Comparison of ENCODE assay signal across 25 cellular contexts in genomic region chr2:29246388-29247300, GRCh38.
DNase-seq lines count a peak whose midpoint lies in the region; ATAC-seq and TF ChIP-seq lines count a peak whose summit lies in the region.
"Had no signal": no experiment of that assay in that cellular context is flagged by ENCODE, and none has a peak within 500 bp of the region (broad histone marks: within the 10 kb centered on the region; RNA-seq: fewer than 3 reads in every experiment).

No MANE protein-coding gene starts in this region.

- H3K4me1 ChIP-seq in GM23248 (ENCODE audit: insufficient read depth): no peaks in the 10 kb centered on the region
- H3K4me1 ChIP-seq: colonic mucosa, right atrium auricular region had no signal

- peaks cover 21% of the 10 kb centered on the region for H3K27me3 ChIP-seq in GM23248 (replicated peaks; ENCODE audit: insufficient read depth)
- H3K27me3 ChIP-seq in CD4-positive, alpha-beta T cell (ENCODE audit: control insufficient read depth, insufficient read depth, low read length): no peaks in the 10 kb centered on the region
- H3K27me3 ChIP-seq: cardiac muscle cell, colonic mucosa, right atrium auricular region had no signal

- no peaks in the 10 kb centered on the region for H3K4me1 Mint-ChIP-seq in CD4-positive, alpha-beta T cell (ENCODE audit: low read depth)
- H3K4me1 Mint-ChIP-seq: activated naive CD8-positive, alpha-beta T cell treated with anti-CD3 and anti-CD28 coated beads for 36 hours had no signal

- CTCF ChIA-PET in CD4-positive, alpha-beta T cell (lab: Charles Lee): no interaction called here

- H3F3A ChIP-seq in GM23248 (ENCODE audit: insufficient read depth): no peaks in the 10 kb centered on the region

- H3K9me2 ChIP-seq in GM23248 (ENCODE audit: insufficient read depth): no peaks in the 10 kb centered on the region

- H3K27ac ChIP-seq in GM23248: no peak overlapping the region
- no peak overlapping the region for H3K27ac ChIP-seq in CD4-positive, alpha-beta T cell (ENCODE audit: low read depth, low read length)
- H3K27ac ChIP-seq: cardiac muscle cell, colonic mucosa, right atrium auricular region had no signal

- intact Hi-C loops in sciatic nerve (cut with DNase I): no loop called here
- intact Hi-C loops in CD4-positive, alpha-beta T cell (cut with DNase I, micrococcal nuclease): no loop called here

- no peak overlapping the region for H3K9ac ChIP-seq in GM23248

- no peaks in the 10 kb centered on the region for H3K79me2 ChIP-seq in GM23248 (ENCODE audit: insufficient read depth)

- no peaks in the 10 kb centered on the region for H3K36me3 ChIP-seq in GM23248 (ENCODE audit: low read depth)
- H3K36me3 ChIP-seq: cardiac muscle cell, colonic mucosa, right atrium auricular region had no signal

- TF ChIP-seq POLR2A in NB4 (IDR thresholded peaks at IDR 0.05; ENCODE audit: extremely low read depth, insufficient read length): no peak

- H3K4me3 ChIP-seq in GM23248: no peak overlapping the region
- no peak overlapping the region for H3K4me3 ChIP-seq in NB4 (ENCODE audit: low read depth, low read length)
- H3K4me3 ChIP-seq: cardiac muscle cell, colonic mucosa, right atrium auricular region had no signal

- 81 to 83% methylated on average over 32 to 35 of the region's 35 CpGs for WGBS in GM23248 (ENCODE audit: low coverage in 1 of 2, low lambda C conversion rate in 2 of 2, missing lambda C conversion rate in 2 of 2), 2 experiments

- peak; percentile 33 for ATAC-seq in left lobe of liver
- ATAC-seq in sciatic nerve: peak; percentile 15
- ATAC-seq in CD4-positive, alpha-beta T cell (ENCODE audit: poor library complexity): no peak
- no peak for ATAC-seq in GM21717 (IDR thresholded peaks at IDR 0.05; ENCODE audit: unreplicated experiment)
- ATAC-seq: activated CD4-positive, CD25-positive, alpha-beta regulatory T cell treated with anti-CD3 and anti-CD28 coated beads, Interleukin-2, amount 50 U/mL, for 24 hours; left colon had no signal

- no peak overlapping the region for H2AFZ ChIP-seq in GM23248

- in situ Hi-C loops in GM23248 (cut with MboI): no loop called here

- H3K27ac Mint-ChIP-seq in CD4-positive, alpha-beta T cell: no peak overlapping the region
- H3K27ac Mint-ChIP-seq: activated CD4-positive, alpha-beta memory T cell treated with anti-CD3 and anti-CD28 coated beads for 36 hours; activated naive CD8-positive, alpha-beta T cell treated with anti-CD3 and anti-CD28 coated beads for 36 hours had no signal

- POLR2A ChIA-PET in CD4-positive, alpha-beta T cell (lab: Charles Lee): no interaction called here

- no peak overlapping the region for H3K4me2 ChIP-seq in GM23248 (ENCODE audit: unreplicated experiment)

- H3K9me3 Mint-ChIP-seq in CD4-positive, alpha-beta T cell: no peaks in the 10 kb centered on the region
- H3K9me3 Mint-ChIP-seq: activated CD4-positive, alpha-beta memory T cell treated with anti-CD3 and anti-CD28 coated beads for 36 hours; activated naive CD8-positive, alpha-beta T cell treated with anti-CD3 and anti-CD28 coated beads for 36 hours had no signal

- H3K4me3 Mint-ChIP-seq in CD4-positive, alpha-beta T cell: no peak overlapping the region
- H3K4me3 Mint-ChIP-seq: activated CD4-positive, alpha-beta memory T cell treated with anti-CD3 and anti-CD28 coated beads for 36 hours; activated naive CD8-positive, alpha-beta T cell treated with anti-CD3 and anti-CD28 coated beads for 36 hours had no signal

- no peaks in the 10 kb centered on the region for H3K36me3 Mint-ChIP-seq in CD4-positive, alpha-beta T cell (ENCODE audit: low read depth)
- H3K36me3 Mint-ChIP-seq: activated CD4-positive, alpha-beta memory T cell treated with anti-CD3 and anti-CD28 coated beads for 36 hours; activated naive CD8-positive, alpha-beta T cell treated with anti-CD3 and anti-CD28 coated beads for 36 hours had no signal

- no peak for TF ChIP-seq CTCF in NB4 (IDR thresholded peaks at IDR 0.05; ENCODE audit: low read depth, low read length)
- TF ChIP-seq CTCF in CD4-positive, alpha-beta T cell (IDR thresholded peaks at IDR 0.05): no peak

- no peaks in the 10 kb centered on the region for H3K9me3 ChIP-seq in GM23248 (ENCODE audit: low read depth)
- H3K9me3 ChIP-seq in CD4-positive, alpha-beta T cell (ENCODE audit: control insufficient read depth, low read length): no peaks in the 10 kb centered on the region
- H3K9me3 ChIP-seq: colonic mucosa, right atrium auricular region had no signal

- H4K20me1 ChIP-seq in GM23248 (ENCODE audit: insufficient read depth): no peaks in the 10 kb centered on the region

- no peaks in the 10 kb centered on the region for H3K27me3 Mint-ChIP-seq in CD4-positive, alpha-beta T cell
- H3K27me3 Mint-ChIP-seq: activated CD4-positive, alpha-beta memory T cell treated with anti-CD3 and anti-CD28 coated beads for 36 hours; activated naive CD8-positive, alpha-beta T cell treated with anti-CD3 and anti-CD28 coated beads for 36 hours had no signal

- DNase-seq in GM23248: peak; percentile 6
- peak; percentile 23 for DNase-seq in NB4 (ENCODE audit: low read depth)
- no peak for DNase-seq in left lobe of liver (ENCODE audit: low spot score)
- DNase-seq in sciatic nerve (ENCODE audit: low spot score): no peak
- DNase-seq in CD4-positive, alpha-beta T cell: no peak
- DNase-seq in activated CD4-positive, alpha-beta T cell treated with anti-CD3 and anti-CD28 coated beads for 1 hour: no peak
- DNase-seq: activated CD4-positive, alpha-beta memory T cell treated with anti-CD3 and anti-CD28 coated beads for 36 hours; activated naive CD8-positive, alpha-beta T cell treated with anti-CD3 and anti-CD28 coated beads for 36 hours; anterior cingulate cortex; C1 segment of cervical spinal cord; colonic mucosa; COR-L47; effector CD4-positive, alpha-beta T cell; GOT3; KBM-7; left colon; NCI-H1105 treated with DMSO at 0.1 percent for 48 hours; NCI-H187 treated with DMSO at 0.1 percent for 48 hours; NCI-H526 treated with DMSO at 0.1 percent for 48 hours; NK-92 treated with Interleukin-12 subunit alpha and Interleukin-12 subunit beta, amount 100 ng/mL, for 24 hours; stimulated activated CD8-positive, alpha-beta memory T cell treated with anti-CD3 and anti-CD28 coated beads, Interleukin-4, amount 100 ng/mL, for 48 hours had no signal

Comparison
In these comparisons a context has a peak if more than half of its experiments do, and no peak if none do; other contexts are left out.
1. DNase-seq: peak in GM23248 (single experiment) and NB4 (single experiment); none in left lobe of liver (single experiment), sciatic nerve (single experiment), CD4-positive, alpha-beta T cell (0 of 10) and activated CD4-positive, alpha-beta T cell treated with anti-CD3 and anti-CD28 coated beads for 1 hour (single experiment).
2. ATAC-seq: peak in left lobe of liver (single experiment) and sciatic nerve (single experiment); none in CD4-positive, alpha-beta T cell (single experiment) and GM21717 (single experiment).